Comparison of ENCODE assay signal across 8 cellular contexts in the genomic region with DNA sequence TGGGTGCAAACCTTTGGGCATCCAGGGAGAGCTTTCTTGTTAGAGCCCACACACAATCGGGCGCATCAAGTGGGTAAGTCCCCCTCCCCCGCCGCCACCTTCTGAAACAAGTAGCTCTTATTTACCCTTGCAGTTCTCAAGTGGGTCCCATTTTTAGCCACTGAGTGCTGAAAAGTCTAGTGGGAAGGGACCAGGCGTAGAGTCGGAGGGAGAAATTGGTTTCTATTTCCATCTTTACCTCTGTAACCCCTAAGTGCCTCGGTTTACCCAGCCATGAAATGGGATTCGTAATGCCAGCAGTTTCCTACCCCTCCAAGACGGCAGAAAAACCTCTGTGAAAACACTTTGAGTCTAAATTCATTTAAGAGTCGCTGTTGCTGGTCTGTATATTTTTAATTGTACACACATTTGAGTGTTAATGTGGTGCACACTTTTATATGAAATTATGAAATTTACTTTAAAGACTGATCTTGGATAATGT. TPM values are rescaled to one million over a fixed set of nuclear protein-coding genes. Genes with fewer than 3 reads are reported as not detected.
A peak's percentile ranks its signal among the peaks of the same experiment; 100 is the strongest.
DNase-seq lines count a peak whose midpoint lies in the region; ATAC-seq, FAIRE-seq and TF ChIP-seq lines count a peak whose summit lies in the region.

No MANE protein-coding gene starts in this region.

- H3K4me3 ChIP-seq in KMS-11 (IDR thresholded peaks at IDR 0.05; ENCODE audit: insufficient read depth, low read depth, low read length) = no peak overlapping the region
- H3K4me3 ChIP-seq in brain microvascular endothelial cell (ENCODE audit: low read depth, low read length) = peak overlapping the region; percentile 59
- H3K4me3 ChIP-seq in right lobe of liver = peak overlapping the region; percentile 70 to 77 (median 70)

- TF ChIP-seq POLR2A in right lobe of liver (IDR thresholded peaks at IDR 0.05) = no peak

- in situ Hi-C loops in brain microvascular endothelial cell (cut with HindIII; ENCODE audit: low pct_ligation_motif_present, low sequenced_read_pairs) = no loop called here

- peaks cover 35% of the 10 kb centered on the region for H3K27me3 ChIP-seq in CD4-positive, alpha-beta T cell (ENCODE audit: control insufficient read depth, insufficient read depth, low read length)
- no peaks in the 10 kb centered on the region for H3K27me3 ChIP-seq in KMS-11 (ENCODE audit: insufficient read depth, low read depth)
- H3K27me3 ChIP-seq in brain microvascular endothelial cell (replicated peaks) = peaks cover 27% of the 10 kb centered on the region
- no peaks in the 10 kb centered on the region for H3K27me3 ChIP-seq in right lobe of liver

- no peak overlapping the region for H3K27ac ChIP-seq in CD4-positive, alpha-beta T cell (ENCODE audit: low read depth, low read length)
- H3K27ac ChIP-seq in KMS-11 (no peak overlapping the region), brain microvascular endothelial cell (no peak overlapping the region), right lobe of liver (peak overlapping the region; percentile 80 to 93 (median 88))

- peak overlapping the region; percentile 56; the same call in 1 of the 2 replicates for H3K4me2 ChIP-seq in KMS-11

- no peak overlapping the region for H3K9ac ChIP-seq in KMS-11

- H3K27me3 Mint-ChIP-seq in CD4-positive, alpha-beta T cell = peaks cover 62% of the 10 kb centered on the region

- H3K4me1 Mint-ChIP-seq in CD4-positive, alpha-beta T cell (ENCODE audit: low read depth) = peaks cover 4% of the 10 kb centered on the region

- peak overlapping the region; percentile 90 for H3K4me3 Mint-ChIP-seq in CD4-positive, alpha-beta T cell

- H4K20me1 ChIP-seq in KMS-11 (ENCODE audit: insufficient read depth) = no peaks in the 10 kb centered on the region

- intact Hi-C loops in CD4-positive, alpha-beta T cell (cut with DNase I, micrococcal nuclease) = loop anchor here in 1 of 2 experiments (5.0 kb wide), 1 partner anchor 109 kb away; no protein-coding TSS in a partner anchor
- intact Hi-C loops in right lobe of liver (cut with DNase I) = no loop called here

- WGBS in right lobe of liver (ENCODE audit: insufficient coverage, low coverage, low lambda C conversion rate, missing lambda C conversion rate) = 20% methylated on average over 7 of the region's 10 CpGs

- H3K9me3 Mint-ChIP-seq in CD4-positive, alpha-beta T cell = no peaks in the 10 kb centered on the region

- TF ChIP-seq CTCF in CD4-positive, alpha-beta T cell (IDR thresholded peaks at IDR 0.05) = no peak
- no peak for TF ChIP-seq CTCF in KMS-11 (conservative IDR thresholded peaks at IDR 0.05; ENCODE audit: low read depth, low read length)
- no peak for TF ChIP-seq CTCF in brain microvascular endothelial cell (IDR thresholded peaks at IDR 0.05; ENCODE audit: low read depth, low read length, missing control alignments)
- TF ChIP-seq CTCF in right lobe of liver (IDR thresholded peaks at IDR 0.05) = no peak

- H3K9me3 ChIP-seq in CD4-positive, alpha-beta T cell (ENCODE audit: control insufficient read depth, low read length) = no peaks in the 10 kb centered on the region
- H3K9me3 ChIP-seq in right lobe of liver = no peaks in the 10 kb centered on the region

- ATAC-seq in CD4-positive, alpha-beta T cell (ENCODE audit: poor library complexity) = no peak
- no peak for ATAC-seq in right lobe of liver

- FAIRE-seq in RCC 7860 (lab: Jason Lieb, UNC) = no peak

- POLR2A ChIA-PET in CD4-positive, alpha-beta T cell (lab: Charles Lee) = interaction anchor here (2.0 to 2.2 kb wide), 2 partner anchors 45 to 116 kb away, joined by 14 to 15 read pairs; partner anchors contain the start of genes ALG14 and RWDD3

- H2AFZ ChIP-seq in KMS-11 (ENCODE audit: low read depth) = peak overlapping the region; percentile 93

- peak in 2 of 10 experiments; percentile 0 to 2 for DNase-seq in CD4-positive, alpha-beta T cell
- no peak for DNase-seq in brain microvascular endothelial cell
- no peak for DNase-seq in right lobe of liver
- DNase-seq in superior temporal gyrus (ENCODE audit: extremely low spot score) = peak; percentile 34
- DNase-seq in RCC 7860 (ENCODE audit: low spot score) = no peak
- DNase-seq in SW 1271 (lab: John Stamatoyannopoulos, UW) = no peak
- no peak for DNase-seq in CD1c-positive myeloid dendritic cell (ENCODE audit: extremely low spot score)

- H3K36me3 ChIP-seq in KMS-11 (ENCODE audit: insufficient read depth) (no peaks in the 10 kb centered on the region), brain microvascular endothelial cell (replicated peaks) (no peaks in the 10 kb centered on the region), right lobe of liver (no peaks in the 10 kb centered on the region)

- CTCF ChIA-PET in CD4-positive, alpha-beta T cell (lab: Charles Lee) = interaction anchor here (0.9 to 1.7 kb wide), 2 partner anchors 33 to 116 kb away, joined by 4 to 7 read pairs; partner anchors contain the start of gene RWDD3

- H3K4me1 ChIP-seq in KMS-11 (ENCODE audit: low read depth, poor library complexity, severe bottlenecking) (no peaks in the 10 kb centered on the region), right lobe of liver (peaks cover 0 to 38% (median 12%) of the 10 kb centered on the region in 4 donors)

- H3K36me3 Mint-ChIP-seq in CD4-positive, alpha-beta T cell (ENCODE audit: low read depth) = peaks cover 4% of the 10 kb centered on the region

- H3K79me2 ChIP-seq in KMS-11 (ENCODE audit: insufficient read depth, low read depth) = no peaks in the 10 kb centered on the region

- H3K27ac Mint-ChIP-seq in CD4-positive, alpha-beta T cell = no peak overlapping the region

RNA-seq across cellular contexts. Expression of gene TLCD4, which starts 0.9 kb away (rescaled TPM):
- under 1 TPM in 1 of 2 experiments, not detected in 1; 0.11 TPM for total RNA-seq in CD4-positive, alpha-beta T cell
- total RNA-seq in right lobe of liver = 100 to 1,000 TPM in 3 of 6 experiments, 10 to 100 TPM in 3; 45.6 to 181 (median 106) TPM

RNA-seq across cellular contexts. Expression of gene ALG14, which starts 45.3 kb away (rescaled TPM):
- total RNA-seq in CD4-positive, alpha-beta T cell = under 1 TPM; 0.08 to 0.52 TPM
- 1 to 10 TPM; 1.5 to 8.3 (median 5.0) TPM for total RNA-seq in right lobe of liver

Comparison
In these comparisons a context has a peak if more than half of its experiments do, and no peak if none do; other contexts are left out.
1. H3K27ac ChIP-seq: peak in right lobe of liver (3 of 3); none in CD4-positive, alpha-beta T cell (single experiment), KMS-11 (single experiment) and brain microvascular endothelial cell (single experiment).
2. RNA of gene TLCD4, which starts 0.9 kb away (total RNA-seq): 45.6 to 181 TPM in right lobe of liver; 0.11 TPM in CD4-positive, alpha-beta T cell; every median in the first group is over 10 times any median in the second.